1 cellular context compared by ENCODE assay signal in genomic region chr5:180910182-180910581, GRCh38.
TF ChIP-seq lines count a peak whose summit lies in the region.

No MANE protein-coding gene starts in this region.

TF ChIP-seq in K562, 482 proteins besides CTCF, POLR2A, EP300 and RAD21 (continued from another document):
- TF ChIP-seq ETV1 (tag; conservative IDR thresholded peaks at IDR 0.05; ENCODE audit: low read depth), result 0 out of 2 replicates have a peak, but pooled peaks have one; percentile 39
- TF ChIP-seq CBFA2T2 (conservative IDR thresholded peaks at IDR 0.05), result peak; percentile 36; the same call in 1 of the 2 replicates
- no peak for TF ChIP-seq PBX2 (CRISPR knock-in tag; IDR thresholded peaks at IDR 0.05; ENCODE audit: low read depth)
- TF ChIP-seq PBX2 (tag; conservative IDR thresholded peaks at IDR 0.05; ENCODE audit: low read depth), result peak; percentile 69
- TF ChIP-seq ZNF79 (CRISPR knock-in tag; IDR thresholded peaks at IDR 0.05; ENCODE audit: low read depth), result no peak
- TF ChIP-seq ZNF232 (CRISPR knock-in tag; IDR thresholded peaks at IDR 0.05), result no peak
- TF ChIP-seq ZNF3 (CRISPR knock-in tag; IDR thresholded peaks at IDR 0.05), result no peak
- TF ChIP-seq ZNF592 (IDR thresholded peaks at IDR 0.05), result no peak
- peak; percentile 52 for TF ChIP-seq TCF3 (CRISPR knock-in tag; IDR thresholded peaks at IDR 0.05)
